Comparison of ENCODE assay signal across 8 cellular contexts in the genomic region with DNA sequence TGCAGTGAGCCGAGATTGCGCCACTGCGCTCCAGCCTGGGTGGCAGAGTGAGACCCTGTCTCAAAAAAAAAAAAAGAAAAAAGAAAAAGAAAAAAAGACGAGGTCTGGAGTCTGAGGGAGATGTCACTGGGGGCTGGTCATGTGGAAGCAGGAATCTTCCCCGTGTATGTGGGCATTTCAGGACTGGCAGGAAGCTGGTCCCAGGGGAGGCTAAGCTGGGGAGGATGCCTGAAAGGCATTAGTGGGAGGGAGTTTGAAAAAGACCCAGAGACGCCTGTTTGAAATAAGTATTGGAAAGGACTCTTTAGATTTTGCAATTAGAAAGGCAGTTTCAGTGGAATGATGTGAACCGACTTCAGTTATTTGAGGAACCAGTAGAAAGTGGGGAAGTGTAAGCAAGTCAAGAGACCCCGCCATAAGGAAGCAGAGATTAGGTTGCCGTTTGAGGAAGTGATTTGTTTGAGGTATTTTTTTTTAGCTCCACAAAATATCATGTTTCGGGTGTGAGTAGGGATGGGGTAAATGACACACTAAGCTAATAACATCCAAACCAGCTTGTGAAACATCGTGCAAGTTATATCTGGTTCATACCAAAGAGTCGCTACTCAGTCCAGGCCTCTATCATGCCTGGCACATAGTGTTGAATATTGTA. TPM values are rescaled to one million over a fixed set of nuclear protein-coding genes. Genes with fewer than 3 reads are reported as not detected.
DNase-seq lines count a peak whose midpoint lies in the region; ATAC-seq and TF ChIP-seq lines count a peak whose summit lies in the region.

No MANE protein-coding gene starts in this region.

- peaks cover 28 to 29% of the 10 kb centered on the region in 2 donors for H3K36me3 Mint-ChIP-seq in CD14-positive monocyte

- H3K27me3 Mint-ChIP-seq in CD14-positive monocyte (ENCODE audit: low read depth in 3 of 3): peaks cover 0 to 1% (median 0%) of the 10 kb centered on the region in 3 donors

- no peak overlapping the region for H2AFZ ChIP-seq in Karpas-422 (ENCODE audit: low read length)

- peak overlapping the region; percentile 87 to 98 (median 94) for H3K27ac Mint-ChIP-seq in CD14-positive monocyte

- H3K4me3 ChIP-seq in Karpas-422 (ENCODE audit: low read length): peak overlapping the region; percentile 62

- TF ChIP-seq CTCF in CD14-positive monocyte (IDR thresholded peaks at IDR 0.05): no peak

- no peaks in the 10 kb centered on the region for H4K20me1 ChIP-seq in Karpas-422 (ENCODE audit: insufficient read depth, low read depth, low read length)

- H3K4me1 Mint-ChIP-seq in CD14-positive monocyte: peaks cover 56% of the 10 kb centered on the region

- DNase-seq in CD14-positive monocyte (ENCODE audit: low spot score): peak; percentile 52
- peak; percentile 93 for DNase-seq in Karpas-422
- peak; percentile 65 for DNase-seq in germinal center (ENCODE audit: low spot score)
- no peak for DNase-seq in stimulated activated CD4-positive, alpha-beta T cell treated with anti-CD3 and anti-CD28 coated beads, Interleukin-12 subunit alpha, Interleukin-12 subunit beta, amount 100 ng/mL, for 4 hours
- DNase-seq in DMS 273 treated with DMSO at 0.1 percent for 48 hours (lab: John Stamatoyannopoulos, UW): no peak
- no peak for DNase-seq in NCI-H1092 treated with DMSO at 0.1 percent for 48 hours (lab: John Stamatoyannopoulos, UW)
- no peak for DNase-seq in NCI-H187 treated with DMSO at 0.1 percent for 48 hours (lab: John Stamatoyannopoulos, UW)

- peaks cover 95% of the 10 kb centered on the region for H3K4me1 ChIP-seq in Karpas-422 (ENCODE audit: low read length)

- peaks cover 60% of the 10 kb centered on the region for H3K79me2 ChIP-seq in Karpas-422 (ENCODE audit: low read length)

- H3K36me3 ChIP-seq in Karpas-422 (ENCODE audit: insufficient read depth, low read length): peaks cover 36% of the 10 kb centered on the region

- peaks cover 0 to 3% (median 1%) of the 10 kb centered on the region in 7 donors for H3K9me3 Mint-ChIP-seq in CD14-positive monocyte

- peak overlapping the region; percentile 72 to 91 for H3K4me3 Mint-ChIP-seq in CD14-positive monocyte

- peak overlapping the region; percentile 81 for H3K4me2 ChIP-seq in Karpas-422 (ENCODE audit: low read depth, low read length, poor library complexity, severe bottlenecking)

- peak; percentile 38 for ATAC-seq in GM19467 (IDR thresholded peaks at IDR 0.05; ENCODE audit: unreplicated experiment)

- intact Hi-C loops in CD14-positive monocyte (cut with micrococcal nuclease): no loop called here

- H3K9me2 ChIP-seq in Karpas-422 (replicated peaks; ENCODE audit: insufficient read depth, low read length): no peaks in the 10 kb centered on the region

- H3K27me3 ChIP-seq in Karpas-422 (ENCODE audit: low read length): no peaks in the 10 kb centered on the region

- H3K9me3 ChIP-seq in Karpas-422 (ENCODE audit: low read length): no peaks in the 10 kb centered on the region

- peak overlapping the region; percentile 95 for H3K27ac ChIP-seq in Karpas-422 (ENCODE audit: low read length)

- peak overlapping the region; percentile 74 for H3K9ac ChIP-seq in Karpas-422 (ENCODE audit: low read length)

RNA-seq across cellular contexts. Expression of gene ST6GAL1, which starts 55.5 kb away (rescaled TPM):
- 10 to 100 TPM; 19.0 to 20.5 TPM for polyA plus RNA-seq in CD14-positive monocyte
- total RNA-seq in Karpas-422 (2014; rRNA removed; shearing (Covaris generic); ENCODE audit: low replicate concordance): 304 and 416 TPM in 2 replicates

Comparison
In these comparisons a context has a peak if more than half of its experiments do, and no peak if none do; other contexts are left out.
1. DNase-seq: peak in CD14-positive monocyte (single experiment), Karpas-422 (single experiment) and germinal center (single experiment); none in stimulated activated CD4-positive, alpha-beta T cell treated with anti-CD3 and anti-CD28 coated beads, Interleukin-12 subunit alpha, Interleukin-12 subunit beta, amount 100 ng/mL, for 4 hours (single experiment), DMS 273 treated with DMSO at 0.1 percent for 48 hours (single experiment), NCI-H1092 treated with DMSO at 0.1 percent for 48 hours (single experiment) and NCI-H187 treated with DMSO at 0.1 percent for 48 hours (single experiment).